2 cellular contexts compared by ENCODE assay signal in genomic region chr6:37851997-37852524, GRCh38.
TF ChIP-seq lines count a peak whose summit lies in the region.

No MANE protein-coding gene starts in this region.

TF ChIP-seq in K562, 482 proteins besides CTCF, POLR2A, EP300 and RAD21:
- TF ChIP-seq HNRNPLL (IDR thresholded peaks at IDR 0.05; ENCODE audit: low read depth, low read length, poor library complexity, severe bottlenecking) = no peak
- no peak for TF ChIP-seq GTF3C2 (IDR thresholded peaks at IDR 0.05; ENCODE audit: borderline replicate concordance, extremely low read depth, insufficient read length)
- TF ChIP-seq WHSC1 (IDR thresholded peaks at IDR 0.05; ENCODE audit: low read length) = no peak
- TF ChIP-seq ATF3 (IDR thresholded peaks at IDR 0.05) = no peak
- no peak for TF ChIP-seq ATF3 (CRISPR knock-in tag; conservative IDR thresholded peaks at IDR 0.05)
- no peak for TF ChIP-seq PRDM10 (IDR thresholded peaks at IDR 0.05; ENCODE audit: partially characterized antibody)
- TF ChIP-seq HDAC1 (IDR thresholded peaks at IDR 0.05) = no peak
- no peak for TF ChIP-seq ZEB2 (IDR thresholded peaks at IDR 0.05)
- no peak for TF ChIP-seq ZNF282 (CRISPR knock-in tag; IDR thresholded peaks at IDR 0.05)
- TF ChIP-seq, protein P1, sequence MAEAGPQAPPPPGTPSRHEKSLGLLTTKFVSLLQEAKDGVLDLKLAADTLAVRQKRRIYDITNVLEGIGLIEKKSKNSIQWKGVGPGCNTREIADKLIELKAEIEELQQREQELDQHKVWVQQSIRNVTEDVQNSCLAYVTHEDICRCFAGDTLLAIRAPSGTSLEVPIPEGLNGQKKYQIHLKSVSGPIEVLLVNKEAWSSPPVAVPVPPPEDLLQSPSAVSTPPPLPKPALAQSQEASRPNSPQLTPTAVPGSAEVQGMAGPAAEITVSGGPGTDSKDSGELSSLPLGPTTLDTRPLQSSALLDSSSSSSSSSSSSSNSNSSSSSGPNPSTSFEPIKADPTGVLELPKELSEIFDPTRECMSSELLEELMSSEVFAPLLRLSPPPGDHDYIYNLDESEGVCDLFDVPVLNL (CRISPR knock-in tag; IDR thresholded peaks at IDR 0.05; ENCODE audit: low read depth) = no peak
- no peak for TF ChIP-seq ZZZ3 (IDR thresholded peaks at IDR 0.05)
- TF ChIP-seq EZH2 (IDR thresholded peaks at IDR 0.05; ENCODE audit: borderline replicate concordance, low read depth, low read length) = no peak
- no peak for TF ChIP-seq ETS2 (tag; IDR thresholded peaks at IDR 0.05; ENCODE audit: borderline replicate concordance, poor library complexity, severe bottlenecking)
- TF ChIP-seq BRD9 (IDR thresholded peaks at IDR 0.05; ENCODE audit: low read depth, partially characterized antibody) = no peak
- TF ChIP-seq SRSF1 (IDR thresholded peaks at IDR 0.05; ENCODE audit: low read depth, low read length) = no peak
- no peak for TF ChIP-seq ZNF444 (CRISPR knock-in tag; IDR thresholded peaks at IDR 0.05)
- no peak for TF ChIP-seq HCFC1 (IDR thresholded peaks at IDR 0.05; ENCODE audit: low read depth, low read length)

TF ChIP-seq in HepG2, 621 proteins besides CTCF, POLR2A, EP300 and RAD21:
- TF ChIP-seq RBM22 (optimal IDR thresholded peaks at IDR 0.05; ENCODE audit: low read length) = peak; percentile 53
- TF ChIP-seq, protein P2, sequence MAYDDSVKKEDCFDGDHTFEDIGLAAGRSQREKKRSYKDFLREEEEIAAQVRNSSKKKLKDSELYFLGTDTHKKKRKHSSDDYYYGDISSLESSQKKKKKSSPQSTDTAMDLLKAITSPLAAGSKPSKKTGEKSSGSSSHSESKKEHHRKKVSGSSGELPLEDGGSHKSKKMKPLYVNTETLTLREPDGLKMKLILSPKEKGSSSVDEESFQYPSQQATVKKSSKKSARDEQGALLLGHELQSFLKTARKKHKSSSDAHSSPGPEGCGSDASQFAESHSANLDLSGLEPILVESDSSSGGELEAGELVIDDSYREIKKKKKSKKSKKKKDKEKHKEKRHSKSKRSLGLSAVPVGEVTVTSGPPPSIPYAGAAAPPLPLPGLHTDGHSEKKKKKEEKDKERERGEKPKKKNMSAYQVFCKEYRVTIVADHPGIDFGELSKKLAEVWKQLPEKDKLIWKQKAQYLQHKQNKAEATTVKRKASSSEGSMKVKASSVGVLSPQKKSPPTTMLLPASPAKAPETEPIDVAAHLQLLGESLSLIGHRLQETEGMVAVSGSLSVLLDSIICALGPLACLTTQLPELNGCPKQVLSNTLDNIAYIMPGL (CRISPR knock-in tag; IDR thresholded peaks at IDR 0.05; ENCODE audit: borderline replicate concordance in 1 of 2, low read depth in 1 of 2) = no peak
- TF ChIP-seq ATM (IDR thresholded peaks at IDR 0.05; ENCODE audit: borderline replicate concordance) = no peak
- no peak for TF ChIP-seq ZBTB8A (CRISPR knock-in tag; IDR thresholded peaks at IDR 0.05; ENCODE audit: borderline replicate concordance, low read depth)
